In genomic region chr5:139385061-139385889, GRCh38 we compare ENCODE assay signal across 1 cellular context.
TF ChIP-seq lines count a peak whose summit lies in the region.

No MANE protein-coding gene starts in this region.

TF ChIP-seq in K562, 482 proteins besides CTCF, POLR2A, EP300 and RAD21 (continued from another document and continues in another):
- TF ChIP-seq ZNF609 (CRISPR knock-in tag; IDR thresholded peaks at IDR 0.05; ENCODE audit: borderline replicate concordance) (no peak), ELK1 (CRISPR knock-in tag; IDR thresholded peaks at IDR 0.05) (no peak), RCOR1 (IDR thresholded peaks at IDR 0.05; ENCODE audit: borderline replicate concordance in 1 of 2, low read depth in 2 of 2, low read length in 2 of 2) (no peak), TAF1 (IDR thresholded peaks at IDR 0.05; ENCODE audit: control insufficient read depth, extremely low read depth, insufficient read depth, low read length, severe bottlenecking) (no peak), ZNF551 (CRISPR knock-in tag; IDR thresholded peaks at IDR 0.05) (no peak), ZNF668 (CRISPR knock-in tag; IDR thresholded peaks at IDR 0.05) (no peak), TCF7L2 (IDR thresholded peaks at IDR 0.05; ENCODE audit: low read depth, low read length) (no peak), XRCC4 (IDR thresholded peaks at IDR 0.05; ENCODE audit: extremely low read depth, insufficient read depth, insufficient read length) (no peak), RB1 (IDR thresholded peaks at IDR 0.05; ENCODE audit: low read depth) (peak; percentile 20; the same call in 1 of the 2 replicates), SMARCC2 (IDR thresholded peaks at IDR 0.05; ENCODE audit: low read depth) (no peak; the same call in 1 of the 2 replicates), FOXM1 (IDR thresholded peaks at IDR 0.05; ENCODE audit: low read depth) (no peak; the same call in 1 of the 2 replicates), FOXM1 (CRISPR knock-in tag; IDR thresholded peaks at IDR 0.05; ENCODE audit: low read depth) (no peak), ZNF444 (CRISPR knock-in tag; IDR thresholded peaks at IDR 0.05) (no peak), FOXJ3 (CRISPR knock-in tag; IDR thresholded peaks at IDR 0.05) (no peak), MAFK (IDR thresholded peaks at IDR 0.05; ENCODE audit: low read length) (no peak), E2F3 (CRISPR knock-in tag; IDR thresholded peaks at IDR 0.05) (no peak), ZNF740 (CRISPR knock-in tag; IDR thresholded peaks at IDR 0.05) (no peak), ZNF740 (tag; IDR thresholded peaks at IDR 0.05) (no peak), SREBF1 (IDR thresholded peaks at IDR 0.05; ENCODE audit: borderline replicate concordance, low read depth, low read length) (no peak), ILK (tag; IDR thresholded peaks at IDR 0.05; ENCODE audit: borderline replicate concordance, low read depth) (no peak), PTTG1 (tag; IDR thresholded peaks at IDR 0.05; ENCODE audit: low read depth) (no peak), ATF2 (CRISPR knock-in tag; IDR thresholded peaks at IDR 0.05) (no peak), E2F8 (IDR thresholded peaks at IDR 0.05; ENCODE audit: low read depth, partially characterized antibody) (no peak), NFIX (CRISPR knock-in tag; IDR thresholded peaks at IDR 0.05; ENCODE audit: low read depth) (no peak), IRF1 (CRISPR knock-in tag; IDR thresholded peaks at IDR 0.05; ENCODE audit: borderline replicate concordance) (no peak), CTCFL (IDR thresholded peaks at IDR 0.05; ENCODE audit: borderline replicate concordance, insufficient read depth, low read depth, low read length, poor library complexity, severe bottlenecking) (no peak), MTF1 (CRISPR knock-in tag; IDR thresholded peaks at IDR 0.05; ENCODE audit: borderline replicate concordance) (no peak), CREBBP (IDR thresholded peaks at IDR 0.05; ENCODE audit: low read depth, low read length) (no peak), CHD2 (IDR thresholded peaks at IDR 0.05; ENCODE audit: low read depth, low read length) (no peak), SRF (CRISPR knock-in tag; IDR thresholded peaks at IDR 0.05) (no peak), USF2 (CRISPR knock-in tag; IDR thresholded peaks at IDR 0.05) (no peak), CBX8 (IDR thresholded peaks at IDR 0.05; ENCODE audit: borderline replicate concordance, extremely low read depth, low read depth, low read length, poor library complexity, severe bottlenecking) (no peak), BACH1 (tag; IDR thresholded peaks at IDR 0.05) (peak; percentile 44; the same call in 1 of the 2 replicates), HNRNPUL1 (IDR thresholded peaks at IDR 0.05; ENCODE audit: low read length) (no peak), FOSL1 (tag; conservative IDR thresholded peaks at IDR 0.05) (0 out of 2 replicates have a peak, but pooled peaks have one; percentile 36), HES1 (IDR thresholded peaks at IDR 0.05; ENCODE audit: low read depth) (0 out of 2 replicates have a peak, but pooled peaks have one; percentile 5), EWSR1 (IDR thresholded peaks at IDR 0.05; ENCODE audit: borderline replicate concordance, low read depth, partially characterized antibody) (no peak), RFX1 (IDR thresholded peaks at IDR 0.05) (no peak), ZNF76 (CRISPR knock-in tag; IDR thresholded peaks at IDR 0.05; ENCODE audit: borderline replicate concordance) (no peak), KLF6 (CRISPR knock-in tag; IDR thresholded peaks at IDR 0.05; ENCODE audit: borderline replicate concordance) (no peak), MIER1 (IDR thresholded peaks at IDR 0.05; ENCODE audit: low read depth) (no peak), ZNF253 (CRISPR knock-in tag; conservative IDR thresholded peaks at IDR 0.05) (no peak), SRSF1 (IDR thresholded peaks at IDR 0.05; ENCODE audit: low read depth, low read length) (no peak), ZSCAN29 (IDR thresholded peaks at IDR 0.05) (no peak), POLR3A (IDR thresholded peaks at IDR 0.05; ENCODE audit: borderline replicate concordance, extremely low read depth, insufficient read depth, insufficient read length) (no peak), HDGF (IDR thresholded peaks at IDR 0.05) (no peak), ID3 (CRISPR knock-in tag; IDR thresholded peaks at IDR 0.05) (no peak), ID3 (tag; IDR thresholded peaks at IDR 0.05) (no peak), BRD9 (IDR thresholded peaks at IDR 0.05; ENCODE audit: low read depth, partially characterized antibody) (no peak), ZNF512 (tag; IDR thresholded peaks at IDR 0.05) (no peak), KLF10 (CRISPR knock-in tag; IDR thresholded peaks at IDR 0.05) (no peak)
